1 cellular context compared by ENCODE assay signal in the genomic region with DNA sequence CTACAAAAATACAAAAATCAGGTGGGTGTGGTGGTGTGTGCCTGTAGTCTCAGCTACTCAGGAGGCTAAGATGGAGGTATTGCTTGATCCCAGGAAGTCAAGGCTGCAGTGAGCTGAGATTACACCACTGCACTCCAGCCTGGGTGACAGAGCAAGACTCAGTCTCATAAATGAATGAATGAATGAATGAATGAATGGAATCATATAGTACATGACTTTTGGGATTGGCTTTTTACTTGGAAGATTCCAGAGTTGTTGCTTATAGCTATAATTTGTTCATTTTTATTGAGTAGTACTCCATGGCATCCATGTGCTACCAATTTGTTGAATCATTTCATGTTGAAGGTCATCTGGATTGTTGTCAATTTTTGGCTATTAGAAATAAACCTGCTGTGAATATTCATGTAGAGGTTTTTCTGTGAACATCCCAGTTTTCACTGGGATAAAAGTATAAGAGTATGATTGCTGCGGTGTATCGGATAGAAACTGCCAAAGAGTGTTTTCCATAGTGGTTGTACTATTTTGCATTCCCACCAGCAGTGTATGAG.
A peak's percentile ranks its signal among the peaks of the same experiment; 100 is the strongest.
TF ChIP-seq lines count a peak whose summit lies in the region.

No MANE protein-coding gene starts in this region.

TF ChIP-seq in K562, 482 proteins besides CTCF, POLR2A, EP300 and RAD21 (continued from another document):
- TF ChIP-seq, protein P1, sequence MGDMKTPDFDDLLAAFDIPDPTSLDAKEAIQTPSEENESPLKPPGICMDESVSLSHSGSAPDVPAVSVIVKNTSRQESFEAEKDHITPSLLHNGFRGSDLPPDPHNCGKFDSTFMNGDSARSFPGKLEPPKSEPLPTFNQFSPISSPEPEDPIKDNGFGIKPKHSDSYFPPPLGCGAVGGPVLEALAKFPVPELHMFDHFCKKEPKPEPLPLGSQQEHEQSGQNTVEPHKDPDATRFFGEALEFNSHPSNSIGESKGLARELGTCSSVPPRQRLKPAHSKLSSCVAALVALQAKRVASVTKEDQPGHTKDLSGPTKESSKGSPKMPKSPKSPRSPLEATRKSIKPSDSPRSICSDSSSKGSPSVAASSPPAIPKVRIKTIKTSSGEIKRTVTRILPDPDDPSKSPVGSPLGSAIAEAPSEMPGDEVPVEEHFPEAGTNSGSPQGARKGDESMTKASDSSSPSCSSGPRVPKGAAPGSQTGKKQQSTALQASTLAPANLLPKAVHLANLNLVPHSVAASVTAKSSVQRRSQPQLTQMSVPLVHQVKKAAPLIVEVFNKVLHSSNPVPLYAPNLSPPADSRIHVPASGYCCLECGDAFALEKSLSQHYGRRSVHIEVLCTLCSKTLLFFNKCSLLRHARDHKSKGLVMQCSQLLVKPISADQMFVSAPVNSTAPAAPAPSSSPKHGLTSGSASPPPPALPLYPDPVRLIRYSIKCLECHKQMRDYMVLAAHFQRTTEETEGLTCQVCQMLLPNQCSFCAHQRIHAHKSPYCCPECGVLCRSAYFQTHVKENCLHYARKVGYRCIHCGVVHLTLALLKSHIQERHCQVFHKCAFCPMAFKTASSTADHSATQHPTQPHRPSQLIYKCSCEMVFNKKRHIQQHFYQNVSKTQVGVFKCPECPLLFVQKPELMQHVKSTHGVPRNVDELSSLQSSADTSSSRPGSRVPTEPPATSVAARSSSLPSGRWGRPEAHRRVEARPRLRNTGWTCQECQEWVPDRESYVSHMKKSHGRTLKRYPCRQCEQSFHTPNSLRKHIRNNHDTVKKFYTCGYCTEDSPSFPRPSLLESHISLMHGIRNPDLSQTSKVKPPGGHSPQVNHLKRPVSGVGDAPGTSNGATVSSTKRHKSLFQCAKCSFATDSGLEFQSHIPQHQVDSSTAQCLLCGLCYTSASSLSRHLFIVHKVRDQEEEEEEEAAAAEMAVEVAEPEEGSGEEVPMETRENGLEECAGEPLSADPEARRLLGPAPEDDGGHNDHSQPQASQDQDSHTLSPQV (IDR thresholded peaks at IDR 0.05), result no peak
- TF ChIP-seq RBM25 (IDR thresholded peaks at IDR 0.05; ENCODE audit: low read depth, low read length, severe bottlenecking), result peak; percentile 67
- peak; percentile 85 for TF ChIP-seq ZNF24 (IDR thresholded peaks at IDR 0.05)
